11 cellular contexts compared by ENCODE assay signal in the genomic region with DNA sequence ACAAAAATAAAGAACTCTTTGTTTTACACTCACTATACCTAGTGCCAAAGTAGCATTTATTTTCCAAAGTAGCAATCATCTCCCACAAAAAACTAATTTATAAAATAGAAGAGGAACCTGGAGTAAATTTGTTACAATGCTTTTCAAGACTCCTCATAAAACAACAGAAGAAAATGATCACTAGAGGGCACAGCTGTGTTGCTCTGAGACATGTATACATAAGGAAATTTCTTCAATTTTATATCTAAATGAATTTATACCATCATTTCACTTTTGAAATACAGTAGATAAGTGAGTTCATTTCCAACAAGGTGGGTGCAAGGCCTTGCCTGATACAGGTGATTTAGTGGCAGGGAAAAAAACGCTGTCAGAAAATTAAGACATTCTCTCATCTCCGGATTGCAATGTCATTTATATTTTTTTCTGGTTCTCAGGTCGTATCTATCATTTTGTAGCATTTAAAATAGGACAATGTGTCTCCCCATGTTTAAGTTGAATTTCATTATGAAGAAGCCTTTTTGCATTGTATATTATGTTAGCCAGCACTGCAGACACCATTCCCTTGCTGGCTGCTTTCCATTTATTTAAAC. TPM values are rescaled to one million over a fixed set of nuclear protein-coding genes. Genes with fewer than 3 reads are reported as not detected.
A peak's percentile ranks its signal among the peaks of the same experiment; 100 is the strongest.
DNase-seq lines count a peak whose midpoint lies in the region; ATAC-seq, FAIRE-seq and TF ChIP-seq lines count a peak whose summit lies in the region.
"Had no signal": no experiment of that assay in that cellular context is flagged by ENCODE, and none has a peak within 500 bp of the region (broad histone marks: within the 10 kb centered on the region; RNA-seq: fewer than 3 reads in every experiment).

No MANE protein-coding gene starts in this region.

- H3K36me3 ChIP-seq in stomach = no peaks in the 10 kb centered on the region
- H3K36me3 ChIP-seq: gastrocnemius medialis had no signal

- ATAC-seq in naive thymus-derived CD8-positive, alpha-beta T cell = no peak
- ATAC-seq: gastrocnemius medialis had no signal

- TF ChIP-seq EP300 in stomach (IDR thresholded peaks at IDR 0.05) = no peak

- no peak overlapping the region for H3K27ac ChIP-seq in stomach
- H3K27ac ChIP-seq: gastrocnemius medialis had no signal

- POLR2A ChIA-PET in naive thymus-derived CD8-positive, alpha-beta T cell (lab: Charles Lee) = no interaction called here

- no peaks in the 10 kb centered on the region for H3K4me1 Mint-ChIP-seq in naive thymus-derived CD8-positive, alpha-beta T cell
- H3K4me1 Mint-ChIP-seq: activated CD4-positive, alpha-beta T cell treated with anti-CD3 and anti-CD28 coated beads, Interleukin-2, amount 10 ng/mL, durations not matched to agents 7 days and 5 days had no signal

- H3K4me3 ChIP-seq in fibroblast of mammary gland (ENCODE audit: control insufficient read depth, low read depth, low read length) = no peak overlapping the region
- H3K4me3 ChIP-seq in stomach = no peak overlapping the region
- H3K4me3 ChIP-seq: gastrocnemius medialis had no signal

- H3K4me3 Mint-ChIP-seq in naive thymus-derived CD8-positive, alpha-beta T cell = no peak overlapping the region
- H3K4me3 Mint-ChIP-seq: activated CD4-positive, alpha-beta T cell treated with anti-CD3 and anti-CD28 coated beads, Interleukin-2, amount 10 ng/mL, durations not matched to agents 7 days and 5 days had no signal

- TF ChIP-seq CTCF in fibroblast of mammary gland (conservative IDR thresholded peaks at IDR 0.05; ENCODE audit: control insufficient read depth, insufficient read depth, low read depth, low read length) (peak; percentile 63), stomach (IDR thresholded peaks at IDR 0.05) (peak in 5 of 7 experiments; percentile 21 to 42 (median 28))

- WGBS in stomach, 5 donors = 73 to 86% (median 78%) methylated on average over 3 of the region's 3 CpGs

- peak; percentile 34 for DNase-seq in NCI-H82 (lab: John Stamatoyannopoulos, UW)
- DNase-seq in NCI-H82 treated with DMSO at 0.1 percent for 48 hours (lab: John Stamatoyannopoulos, UW; ENCODE audit: unreplicated experiment) = no peak
- DNase-seq in OCI-M1 (lab: John Stamatoyannopoulos, UW) = peak; percentile 29
- peak; percentile 60 for DNase-seq in fibroblast of mammary gland (ENCODE audit: low read depth)
- no peak for DNase-seq in stomach
- DNase-seq in GM12892 (ENCODE audit: insufficient read length) = no peak
- no peak for DNase-seq in naive thymus-derived CD8-positive, alpha-beta T cell
- DNase-seq in G401 (ENCODE audit: low spot score) = no peak
- DNase-seq: activated CD4-positive, alpha-beta T cell treated with anti-CD3 and anti-CD28 coated beads, Interleukin-2, amount 10 ng/mL, durations not matched to agents 7 days and 5 days; gastrocnemius medialis; stimulated activated CD4-positive, alpha-beta T cell treated with anti-CD3 and anti-CD28 coated beads, Interleukin-2, amount 100 ng/mL, for 24 hours had no signal

- H3K27me3 ChIP-seq in stomach = no peaks in the 10 kb centered on the region
- H3K27me3 ChIP-seq: gastrocnemius medialis had no signal

- no peak for FAIRE-seq in GM12892 (lab: Jason Lieb, UNC)

- H3K27me3 Mint-ChIP-seq in naive thymus-derived CD8-positive, alpha-beta T cell = peaks cover 0 to 8% (median 4%) of the 10 kb centered on the region in 5 donors
- H3K27me3 Mint-ChIP-seq: activated CD4-positive, alpha-beta T cell treated with anti-CD3 and anti-CD28 coated beads, Interleukin-2, amount 10 ng/mL, durations not matched to agents 7 days and 5 days had no signal

- no peaks in the 10 kb centered on the region for H3K36me3 Mint-ChIP-seq in naive thymus-derived CD8-positive, alpha-beta T cell

- H3K27ac Mint-ChIP-seq in naive thymus-derived CD8-positive, alpha-beta T cell = no peak overlapping the region
- H3K27ac Mint-ChIP-seq: activated CD4-positive, alpha-beta T cell treated with anti-CD3 and anti-CD28 coated beads, Interleukin-2, amount 10 ng/mL, durations not matched to agents 7 days and 5 days had no signal

- intact Hi-C loops in stomach (cut with DNase I; ENCODE audit: low total_unique reads) = loop anchor here (5.0 kb wide), 1 partner anchor 156 kb away; no protein-coding TSS in a partner anchor

- in situ Hi-C loops in G401 (cut with HindIII; ENCODE audit: low sequenced_read_pairs) = no loop called here

- no peaks in the 10 kb centered on the region for H3K9me3 Mint-ChIP-seq in naive thymus-derived CD8-positive, alpha-beta T cell
- H3K9me3 Mint-ChIP-seq: activated CD4-positive, alpha-beta T cell treated with anti-CD3 and anti-CD28 coated beads, Interleukin-2, amount 10 ng/mL, durations not matched to agents 7 days and 5 days had no signal

- no peaks in the 10 kb centered on the region for H3K9me3 ChIP-seq in stomach
- H3K9me3 ChIP-seq: gastrocnemius medialis had no signal

- H3K4me1 ChIP-seq in stomach = peaks cover 0 to 5% (median 0%) of the 10 kb centered on the region in 4 donors
- H3K4me1 ChIP-seq: gastrocnemius medialis had no signal

- TF ChIP-seq POLR2A in stomach (IDR thresholded peaks at IDR 0.05) (no peak), GM12892 (IDR thresholded peaks at IDR 0.05; ENCODE audit: low read depth, low read length) (no peak)

RNA-seq across cellular contexts. Expression of gene ARHGEF26, which starts 25.3 kb away (rescaled TPM):
- total RNA-seq in stomach = 10 to 100 TPM; 20.4 to 40.6 (median 24.3) TPM
- 1 to 10 TPM; 3.9 to 6.4 (median 5.1) TPM for polyA plus RNA-seq in stomach
- polyA plus RNA-seq in GM12892 (2012; ENCODE audit: missing spikeins) = 0.08 TPM
- under 1 TPM in 1 of 2 experiments, not detected in 1; 0.22 TPM for total RNA-seq in naive thymus-derived CD8-positive, alpha-beta T cell
- polyA plus RNA-seq in naive thymus-derived CD8-positive, alpha-beta T cell = under 1 TPM in 2 of 3 donors, not detected in 1; 0.08 to 0.13 TPM
- total RNA-seq in G401 (2014; rRNA removed; shearing (Covaris generic)) = 10.6 and 12.8 TPM in 2 replicates

Comparison
In these comparisons a context has a peak if more than half of its experiments do, and no peak if none do; other contexts are left out.
1. DNase-seq: peak in NCI-H82 (single experiment), OCI-M1 (single experiment) and fibroblast of mammary gland (single experiment); none in NCI-H82 treated with DMSO at 0.1 percent for 48 hours (single experiment), stomach (single experiment), GM12892 (single experiment), naive thymus-derived CD8-positive, alpha-beta T cell (0 of 10) and G401 (single experiment).